ENCODE assay signal across 11 cellular contexts in the genomic region with DNA sequence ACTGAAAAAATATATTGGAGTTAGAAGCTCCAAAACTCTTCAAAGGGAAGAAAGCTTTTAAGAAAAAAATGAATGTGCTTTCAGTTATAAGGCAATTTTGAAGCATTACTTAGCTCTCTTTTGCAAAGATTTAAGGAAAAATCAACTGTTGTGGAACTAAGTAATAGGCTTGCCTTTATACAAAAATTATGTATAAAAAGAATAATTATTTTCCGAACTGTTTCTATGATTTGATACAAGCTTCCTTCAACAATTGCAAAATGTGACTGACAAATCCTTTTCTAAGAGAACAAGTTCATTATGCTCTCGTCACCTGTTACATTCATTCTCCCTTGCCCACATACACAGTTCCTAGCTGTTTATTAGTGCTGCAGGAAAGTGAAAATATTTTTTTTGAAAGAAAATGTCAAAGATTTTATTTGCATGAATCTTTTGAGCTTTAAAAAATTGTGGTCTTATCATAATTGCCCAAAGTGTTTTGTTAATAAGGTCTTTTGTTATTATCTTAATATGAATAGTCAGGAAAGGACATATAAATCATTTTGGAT.
DNase-seq lines count a peak whose midpoint lies in the region; ATAC-seq, FAIRE-seq and TF ChIP-seq lines count a peak whose summit lies in the region.
"Had no signal": no experiment of that assay in that cellular context is flagged by ENCODE, and none has a peak within 500 bp of the region (broad histone marks: within the 10 kb centered on the region; RNA-seq: fewer than 3 reads in every experiment).

No MANE protein-coding gene starts in this region.

- H2BK20ac ChIP-seq in IMR-90 (ENCODE audit: low read depth, low read length): no peak overlapping the region

- no peak overlapping the region; the same call in 1 of the 2 replicates for H3K23ac ChIP-seq in IMR-90 (ENCODE audit: low read depth, low read length)

- no peaks in the 10 kb centered on the region for H3K79me1 ChIP-seq in IMR-90 (ENCODE audit: low read depth in 1 of 2, low read length in 2 of 2)

- CTCF ChIA-PET in IMR-90 (lab: Yijun Ruan, JAX): no interaction called here

- peak overlapping the region in 1 of 2 experiments; percentile 51; a peak in 2 of 4 replicates for H4K8ac ChIP-seq in IMR-90 (ENCODE audit: low read depth in 2 of 2, low read length in 2 of 2)

- peaks cover 7% of the 10 kb centered on the region for H3K4me1 ChIP-seq in IMR-90 (ENCODE audit: control insufficient read depth, insufficient read depth, low read length)
- H3K4me1 ChIP-seq in kidney (ENCODE audit: control insufficient read depth in 1 of 2, insufficient read depth in 1 of 2, low read depth in 1 of 2, low read length in 2 of 2): no peaks in the 10 kb centered on the region

- no peaks in the 10 kb centered on the region for H4K20me1 ChIP-seq in IMR-90 (ENCODE audit: insufficient read depth, low read length)

- no peak for ATAC-seq in IMR-90 (ENCODE audit: low read depth)

- H2AFZ ChIP-seq in IMR-90 (replicated peaks; ENCODE audit: low read length, poor library complexity): no peak overlapping the region

- H3K27ac ChIP-seq in IMR-90 (ENCODE audit: insufficient read depth, low read length): peak overlapping the region; percentile 4; the same call in 1 of the 2 replicates
- peak overlapping the region; percentile 52 to 61 for H3K27ac ChIP-seq in kidney (ENCODE audit: low read depth in 2 of 2, low read length in 2 of 2)
- H3K27ac ChIP-seq in substantia nigra (ENCODE audit: low read depth, low read length, poor library complexity, severe bottlenecking): peak overlapping the region; percentile 81

- no peak overlapping the region; the same call in 2 of the 3 replicates for H2BK15ac ChIP-seq in IMR-90 (ENCODE audit: low read depth, low read length)

- no peak overlapping the region for H3K4ac ChIP-seq in IMR-90 (ENCODE audit: low read depth, low read length)

- TF ChIP-seq CTCF in IMR-90 (conservative IDR thresholded peaks at IDR 0.05; ENCODE audit: low read depth, low read length) (no peak), kidney (IDR thresholded peaks at IDR 0.05; ENCODE audit: borderline replicate concordance, extremely low read depth, insufficient read depth) (no peak)

- 0 out of 2 replicates have a peak overlapping the region, but pooled peaks have one; percentile 11 for H3K56ac ChIP-seq in IMR-90 (ENCODE audit: extremely low read depth, insufficient read depth, low read length)

- in situ Hi-C loops in IMR-90 (cut with MboI; ENCODE audit: low sequenced_read_pairs): no loop called here

- POLR2A ChIA-PET in IMR-90 (lab: Charles Lee; ENCODE audit: unreplicated experiment): no interaction called here

- H3K9me3 ChIP-seq in IMR-90 (ENCODE audit: control insufficient read depth, insufficient read depth, low read length) (no peaks in the 10 kb centered on the region), kidney (ENCODE audit: control insufficient read depth in 1 of 2, low read length in 2 of 2) (no peaks in the 10 kb centered on the region)

- DNase-seq in IMR-90 (no peak), astrocyte of the hippocampus (ENCODE audit: low read depth, low spot score) (peak; percentile 39), kidney (no peak), substantia nigra (lab: John Stamatoyannopoulos, UW) (no peak), LoVo (ENCODE audit: low spot score) (no peak), iPS-NIHi7 (ENCODE audit: extremely low spot score) (no peak), NCI-H1092 (lab: John Stamatoyannopoulos, UW) (no peak)
- DNase-seq: activated T-cell treated with anti-CD3 and anti-CD28 coated beads, Interleukin-2, amount 50 U/mL, for 1 hour; stimulated activated CD4-positive, alpha-beta T cell treated with anti-CD3 and anti-CD28 coated beads, Interleukin-15, amount 100 ng/mL, for 24 hours had no signal

- H3K4me3 ChIP-seq in IMR-90 (ENCODE audit: insufficient read depth, low read depth, low read length): no peak overlapping the region
- H3K4me3 ChIP-seq in kidney (ENCODE audit: low read length in 2 of 2): peak overlapping the region; percentile 70 to 84

- H3K9ac ChIP-seq in IMR-90 (ENCODE audit: low read depth, low read length) (0 out of 2 replicates have a peak overlapping the region, but pooled peaks have one; percentile 3), kidney (ENCODE audit: low read length in 2 of 2) (peak overlapping the region; percentile 52 to 81)

- H2BK5ac ChIP-seq in IMR-90 (ENCODE audit: low read depth, low read length, poor library complexity, severe bottlenecking): peak overlapping the region; percentile 62

- intact Hi-C loops in IMR-90 (cut with micrococcal nuclease): no loop called here
- intact Hi-C loops in kidney (cut with DNase I): no loop called here

- no peak overlapping the region; the same call in 1 of the 2 replicates for H4K5ac ChIP-seq in IMR-90 (ENCODE audit: low read depth, low read length)

- WGBS in IMR-90 (ENCODE audit: extremely low coverage in 2 of 2, insufficient read length in 1 of 2), 2 experiments: no CpG with 5 or more reads among the region's 2 CpGs

- H3K18ac ChIP-seq in IMR-90 (ENCODE audit: low read depth, low read length): peak overlapping the region; percentile 41; the same call in 1 of the 2 replicates

- H3K4me2 ChIP-seq in IMR-90 (ENCODE audit: low read depth, low read length): peak overlapping the region; percentile 86

- H3K14ac ChIP-seq in IMR-90 (replicated peaks; ENCODE audit: low read depth, low read length): no peak overlapping the region

- TF ChIP-seq POLR2A in IMR-90 (IDR thresholded peaks at IDR 0.05; ENCODE audit: low read depth, low read length): no peak

- no peak overlapping the region for H2AK5ac ChIP-seq in IMR-90 (ENCODE audit: low read depth, low read length)

- H3K9me1 ChIP-seq in IMR-90 (ENCODE audit: insufficient read depth, low read length): no peaks in the 10 kb centered on the region

- no TSS peak for BruUV-seq in IMR-90 (replicated peaks; lab: Mats Ljungman, UMichigan)

- H3K36me3 ChIP-seq in IMR-90 (ENCODE audit: control insufficient read depth, insufficient read depth, low read length) (no peaks in the 10 kb centered on the region), kidney (ENCODE audit: control insufficient read depth in 1 of 2, insufficient read depth in 2 of 2, low read length in 2 of 2) (no peaks in the 10 kb centered on the region)

- no peak overlapping the region for H2BK120ac ChIP-seq in IMR-90 (ENCODE audit: low read depth, low read length)

- FAIRE-seq in kidney (lab: Jason Lieb, UNC): peak; percentile 55
- FAIRE-seq: H1, HTR-8/SVneo had no signal

- no peak overlapping the region for H2AK9ac ChIP-seq in IMR-90 (replicated peaks; ENCODE audit: low read depth, low read length, poor library complexity)

- dilution Hi-C loops in IMR-90 (cut with HindIII; ENCODE audit: low sequenced_read_pairs, unreplicated experiment): no loop called here

- no peak for TF ChIP-seq RAD21 in IMR-90 (IDR thresholded peaks at IDR 0.05; ENCODE audit: low read length)

- no peaks in the 10 kb centered on the region for H3K27me3 ChIP-seq in IMR-90 (ENCODE audit: control insufficient read depth, insufficient read depth, low read length)

- no peak overlapping the region for H4K91ac ChIP-seq in IMR-90 (ENCODE audit: insufficient read depth, low read depth, low read length)

TF ChIP-seq in IMR-90, 13 proteins besides CTCF, POLR2A, EP300 and RAD21:
- TF ChIP-seq SMC3 (IDR thresholded peaks at IDR 0.05; ENCODE audit: low read depth, low read length) (no peak), RCOR1 (IDR thresholded peaks at IDR 0.05; ENCODE audit: insufficient replicate concordance, low read length) (no peak), MXI1 (IDR thresholded peaks at IDR 0.05; ENCODE audit: borderline replicate concordance, low read depth, low read length) (no peak), MAZ (IDR thresholded peaks at IDR 0.05; ENCODE audit: borderline replicate concordance, low read depth, low read length) (no peak), CHD1 (IDR thresholded peaks at IDR 0.05; ENCODE audit: low read depth, low read length) (no peak)
- TF ChIP-seq, protein P1, sequence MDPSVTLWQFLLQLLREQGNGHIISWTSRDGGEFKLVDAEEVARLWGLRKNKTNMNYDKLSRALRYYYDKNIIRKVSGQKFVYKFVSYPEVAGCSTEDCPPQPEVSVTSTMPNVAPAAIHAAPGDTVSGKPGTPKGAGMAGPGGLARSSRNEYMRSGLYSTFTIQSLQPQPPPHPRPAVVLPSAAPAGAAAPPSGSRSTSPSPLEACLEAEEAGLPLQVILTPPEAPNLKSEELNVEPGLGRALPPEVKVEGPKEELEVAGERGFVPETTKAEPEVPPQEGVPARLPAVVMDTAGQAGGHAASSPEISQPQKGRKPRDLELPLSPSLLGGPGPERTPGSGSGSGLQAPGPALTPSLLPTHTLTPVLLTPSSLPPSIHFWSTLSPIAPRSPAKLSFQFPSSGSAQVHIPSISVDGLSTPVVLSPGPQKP (IDR thresholded peaks at IDR 0.05; ENCODE audit: borderline replicate concordance, low read depth, low read length): no peak

Comparison
In these comparisons a context has a peak if more than half of its experiments do, and no peak if none do; other contexts are left out.
1. H3K27ac ChIP-seq: peak in every context shown above with its lines; median percentile 81 in substantia nigra; 56 in kidney; 4 in IMR-90.